8 cellular contexts compared by ENCODE assay signal in genomic region chr10:122374859-122375721, GRCh38. TPM values are rescaled to one million over a fixed set of nuclear protein-coding genes. Genes with fewer than 3 reads are reported as not detected.
DNase-seq lines count a peak whose midpoint lies in the region; ATAC-seq and TF ChIP-seq lines count a peak whose summit lies in the region.

No MANE protein-coding gene starts in this region.

- H3K9me3 ChIP-seq in PC-3 (ENCODE audit: low read length) = no peaks in the 10 kb centered on the region

- no TSS peak for BruUV-seq in PC-3 (replicated peaks; lab: Mats Ljungman, UMichigan)

- H3K79me2 ChIP-seq in PC-3 (ENCODE audit: low read length) = peaks cover 27% of the 10 kb centered on the region

- POLR2A ChIA-PET in PC-3 (lab: Charles Lee; ENCODE audit: unreplicated experiment) = interaction anchor here (0.6 to 0.7 kb wide), 3 partner anchors 151 to 321 kb away, joined by 3 to 4 read pairs (median 3); no protein-coding TSS in a partner anchor

- H3K9ac ChIP-seq in PC-3 (ENCODE audit: low read length) = peak overlapping the region; percentile 71

- H3K36me3 ChIP-seq in PC-3 (ENCODE audit: low read depth, low read length) = no peaks in the 10 kb centered on the region

- no peaks in the 10 kb centered on the region for H4K20me1 ChIP-seq in PC-3 (ENCODE audit: low read length)

- peak overlapping the region; percentile 89 for H3K4me3 ChIP-seq in AG10803 (ENCODE audit: low read length)
- peak overlapping the region; percentile 95 for H3K4me3 ChIP-seq in PC-3 (ENCODE audit: low read length)

- no peaks in the 10 kb centered on the region for H3K9me2 ChIP-seq in PC-3 (replicated peaks; ENCODE audit: low read length)

- H3K27me3 ChIP-seq in PC-3 (ENCODE audit: low read length) = no peaks in the 10 kb centered on the region

- peaks cover 4% of the 10 kb centered on the region for H3F3A ChIP-seq in PC-3 (ENCODE audit: low read length, unreplicated experiment)

- DNase-seq in AG10803 (ENCODE audit: low read depth) = peak; percentile 43
- peak; percentile 41 for DNase-seq in PC-3
- DNase-seq in activated T-helper 9 cell treated with anti-CD3 and anti-CD28 coated beads, Interleukin-2, amount 50 U/mL, for 16 hours (ENCODE audit: low read depth) = peak; percentile 73
- DNase-seq in fibroblast of peridontal ligament (ENCODE audit: extremely low read depth) = peak; percentile 52
- peak; percentile 66 for DNase-seq in nephron progenitor cell
- peak; percentile 64 for DNase-seq in stimulated activated naive CD4-positive, alpha-beta T cell treated with Interleukin-2 at 50 U/mL for 16 hours (lab: John Stamatoyannopoulos, UW)

- peaks cover 14% of the 10 kb centered on the region for H3K36me3 Mint-ChIP-seq in nephron progenitor cell (ENCODE audit: low read depth)

- H3K27ac Mint-ChIP-seq in nephron progenitor cell = no peak overlapping the region

- intact Hi-C loops in PC-3 (cut with micrococcal nuclease) = loop anchor here (2.0 kb wide), 1 partner anchor 32 kb away; no protein-coding TSS in a partner anchor

- H3K9me3 Mint-ChIP-seq in nephron progenitor cell = peaks cover 6% of the 10 kb centered on the region

- peak overlapping the region; percentile 96 for H3K4me2 ChIP-seq in PC-3 (ENCODE audit: low read length)

- H3K4me3 Mint-ChIP-seq in nephron progenitor cell = peak overlapping the region; percentile 91

- H3K27me3 Mint-ChIP-seq in nephron progenitor cell (ENCODE audit: low read depth, poor library complexity) = peaks cover 39% of the 10 kb centered on the region

- peak overlapping the region; percentile 16; the same call in 1 of the 2 replicates for H3K27ac ChIP-seq in PC-3 (ENCODE audit: low read length)

- peaks cover 16% of the 10 kb centered on the region; the same call in 1 of the 2 replicates for H3K4me1 ChIP-seq in PC-3 (ENCODE audit: insufficient read depth, low read length)

- peak overlapping the region; percentile 95 for H2AFZ ChIP-seq in PC-3 (ENCODE audit: low read length)

- CTCF ChIA-PET in PC-3 (lab: Charles Lee) = interaction anchor here (1.3 to 1.7 kb wide), 2 partner anchors 32 to 67 kb away, joined by 4 to 11 read pairs; no protein-coding TSS in a partner anchor

- TF ChIP-seq CTCF in AG10803 (conservative IDR thresholded peaks at IDR 0.05; ENCODE audit: low read length) (no peak), PC-3 (conservative IDR thresholded peaks at IDR 0.05; ENCODE audit: low read depth, low read length) (no peak), nephron progenitor cell (IDR thresholded peaks at IDR 0.05) (no peak)

- H3K4me1 Mint-ChIP-seq in nephron progenitor cell = peaks cover 31% of the 10 kb centered on the region

- peak; percentile 53 for ATAC-seq in GM18873 (IDR thresholded peaks at IDR 0.05; ENCODE audit: low FRiP score, unreplicated experiment)
- ATAC-seq in HG03108 (IDR thresholded peaks at IDR 0.05; ENCODE audit: unreplicated experiment) = peak; percentile 51
- peak; percentile 30 for ATAC-seq in PC-3

RNA-seq across cellular contexts. Expression of gene PLEKHA1, which starts 0.6 kb away (rescaled TPM):
- 5.2 and 7.7 TPM in 2 replicates for total RNA-seq in PC-3 (2014; rRNA removed)

Comparison
In these comparisons a context has a peak if more than half of its experiments do, and no peak if none do; other contexts are left out.
1. Peak in every context shown above with its lines: DNase-seq, ATAC-seq, H3K4me3 ChIP-seq and H3K27ac ChIP-seq.